In the genomic region with DNA sequence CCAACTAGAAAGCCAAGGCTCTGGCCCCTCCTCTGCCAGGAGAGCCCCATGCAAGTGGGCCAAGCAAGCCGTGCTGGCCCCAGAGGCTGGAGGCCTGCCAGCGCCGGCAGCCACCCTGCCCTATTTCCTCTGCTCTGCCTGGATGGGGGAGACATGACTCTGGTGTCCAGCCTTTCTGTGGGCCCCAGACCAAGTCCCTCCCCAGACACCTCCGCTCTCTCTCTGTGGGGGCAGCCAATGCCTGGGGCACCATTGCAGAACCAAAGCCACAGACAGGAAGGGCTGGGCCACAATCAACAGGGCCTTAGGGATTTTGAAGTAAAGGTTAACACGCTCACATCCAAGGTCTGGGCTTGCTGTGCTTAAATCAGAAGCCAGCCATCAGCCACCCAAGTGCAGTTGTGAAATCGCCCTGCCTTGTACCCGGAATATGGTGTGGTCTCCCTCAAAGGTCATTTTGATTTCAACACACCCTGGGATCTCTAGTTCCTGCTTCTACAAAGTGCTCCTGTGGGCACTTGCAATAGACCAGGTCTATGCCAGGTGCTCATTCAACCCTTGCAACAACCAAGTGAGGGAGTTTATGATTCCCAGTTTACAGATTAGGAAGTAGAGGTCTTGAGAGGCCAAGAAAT, we compare ENCODE assay signal across 7 cellular contexts.
DNase-seq lines count a peak whose midpoint lies in the region; ATAC-seq, FAIRE-seq and TF ChIP-seq lines count a peak whose summit lies in the region.

No MANE protein-coding gene starts in this region.

- no TSS peak for BruUV-seq in HepG2 (replicated peaks; lab: Mats Ljungman, UMichigan)

- TF ChIP-seq RAD21 in HepG2 (CRISPR knock-in tag; IDR thresholded peaks at IDR 0.05) = no peak

- 4% methylated on average over 4 of the region's 7 CpGs for WGBS in HepG2 (ENCODE audit: low lambda C conversion rate)
- WGBS in tibial nerve, 2 donors = 72 to 79% methylated on average over 7 of the region's 7 CpGs

- H3K4me3 Mint-ChIP-seq in astrocyte (ENCODE audit: unreplicated experiment) = no peak overlapping the region
- H3K4me3 Mint-ChIP-seq in activated CD4-positive, alpha-beta memory T cell treated with anti-CD3 and anti-CD28 coated beads, Interleukin-2, amount 10 ng/mL, durations not matched to agents 7 days and 5 days = no peak overlapping the region

- H3K36me3 ChIP-seq in MG63 (no peaks in the 10 kb centered on the region), astrocyte (ENCODE audit: insufficient read depth, low read length) (no peaks in the 10 kb centered on the region), HepG2 (replicated peaks in 1 of 2; ENCODE audit: control insufficient read depth in 1 of 2, insufficient read depth in 2 of 2, low read length in 2 of 2) (no peaks in the 10 kb centered on the region), tibial nerve (no peaks in the 10 kb centered on the region)

- H3K4me1 Mint-ChIP-seq in astrocyte (ENCODE audit: low read depth, unreplicated experiment) = no peaks in the 10 kb centered on the region
- H3K4me1 Mint-ChIP-seq in activated CD4-positive, alpha-beta memory T cell treated with anti-CD3 and anti-CD28 coated beads, Interleukin-2, amount 10 ng/mL, durations not matched to agents 7 days and 5 days = peaks cover 3% of the 10 kb centered on the region

- no peaks in the 10 kb centered on the region for H3K36me3 Mint-ChIP-seq in astrocyte (ENCODE audit: low read depth, unreplicated experiment)
- no peaks in the 10 kb centered on the region for H3K36me3 Mint-ChIP-seq in activated CD4-positive, alpha-beta memory T cell treated with anti-CD3 and anti-CD28 coated beads, Interleukin-2, amount 10 ng/mL, durations not matched to agents 7 days and 5 days (ENCODE audit: low read depth)

- no peaks in the 10 kb centered on the region for H3K9me3 ChIP-seq in MG63
- H3K9me3 ChIP-seq in astrocyte (ENCODE audit: insufficient read depth, low read depth, low read length) = no peaks in the 10 kb centered on the region
- H3K9me3 ChIP-seq in HepG2 (ENCODE audit: low read length) = no peaks in the 10 kb centered on the region
- H3K9me3 ChIP-seq in tibial nerve = no peaks in the 10 kb centered on the region

- TF ChIP-seq CTCF in astrocyte (IDR thresholded peaks at IDR 0.05; ENCODE audit: insufficient read depth, low read depth, low read length) (no peak), HepG2 (CRISPR knock-in tag; IDR thresholded peaks at IDR 0.05) (no peak), tibial nerve (IDR thresholded peaks at IDR 0.05) (no peak)

- H3K4me3 ChIP-seq in MG63 (no peak overlapping the region), astrocyte (ENCODE audit: insufficient read depth, low read depth, low read length) (no peak overlapping the region), HepG2 (replicated peaks in 1 of 3; ENCODE audit: insufficient read depth in 1 of 3, low read depth in 2 of 3, low read length in 3 of 3) (peak overlapping the region in 2 of 3 experiments; percentile 24 to 55; a peak in 4 of 6 replicates), tibial nerve (no peak overlapping the region)

- H3K4me2 ChIP-seq in astrocyte (ENCODE audit: low read length) (no peak overlapping the region), HepG2 (ENCODE audit: low read depth, low read length) (peak overlapping the region; percentile 75)

- in situ Hi-C loops in HepG2 (cut with HindIII; ENCODE audit: extremely low pct_ligation_motif_present, low pct_unique_long_range_greater_than_20kb) = no loop called here

- H3K27me3 ChIP-seq in MG63 = no peaks in the 10 kb centered on the region
- peaks cover 16% of the 10 kb centered on the region for H3K27me3 ChIP-seq in astrocyte (ENCODE audit: insufficient read depth, low read length)
- H3K27me3 ChIP-seq in HepG2 (ENCODE audit: control insufficient read depth in 1 of 2, insufficient read depth in 2 of 2, low read length in 2 of 2) = no peaks in the 10 kb centered on the region
- H3K27me3 ChIP-seq in tibial nerve = no peaks in the 10 kb centered on the region

- H3K9me3 Mint-ChIP-seq in astrocyte (ENCODE audit: unreplicated experiment) = no peaks in the 10 kb centered on the region
- H3K9me3 Mint-ChIP-seq in activated CD4-positive, alpha-beta memory T cell treated with anti-CD3 and anti-CD28 coated beads, Interleukin-2, amount 10 ng/mL, durations not matched to agents 7 days and 5 days = no peaks in the 10 kb centered on the region

- no peak for FAIRE-seq in astrocyte (lab: Jason Lieb, UNC)
- peak; percentile 95 for FAIRE-seq in HepG2 (lab: Jason Lieb, UNC)

- TF ChIP-seq EP300 in HepG2 (IDR thresholded peaks at IDR 0.05; ENCODE audit: low read depth in 2 of 2, low read length in 2 of 2) = peak in 1 of 2 experiments; percentile 53; a peak in 2 of 4 replicates
- TF ChIP-seq EP300 in HepG2 (CRISPR knock-in tag; IDR thresholded peaks at IDR 0.05; ENCODE audit: borderline replicate concordance) = no peak
- peak in 1 of 2 donors; percentile 86 for TF ChIP-seq EP300 in tibial nerve (IDR thresholded peaks at IDR 0.05)

- H3K79me2 ChIP-seq in astrocyte (ENCODE audit: insufficient read depth, low read length) = no peaks in the 10 kb centered on the region
- H3K79me2 ChIP-seq in HepG2 (ENCODE audit: insufficient read depth, low read length) = no peaks in the 10 kb centered on the region

- ATAC-seq in HepG2 = peak; percentile 76
- ATAC-seq in GM18498 (IDR thresholded peaks at IDR 0.05; ENCODE audit: unreplicated experiment) = no peak

- no peak overlapping the region for H2AFZ ChIP-seq in astrocyte (ENCODE audit: low read depth, low read length)
- peak overlapping the region; percentile 7 for H2AFZ ChIP-seq in HepG2 (ENCODE audit: low read length)

- peak; percentile 85 for DNase-seq in MG63
- peak; percentile 53 for DNase-seq in astrocyte (ENCODE audit: low read depth)
- DNase-seq in HepG2 (ENCODE audit: low spot score) = peak; percentile 63
- DNase-seq in tibial nerve (ENCODE audit: low spot score in 2 of 2) = peak; percentile 47 to 75
- no peak for DNase-seq in activated CD4-positive, alpha-beta memory T cell treated with anti-CD3 and anti-CD28 coated beads, Interleukin-2, amount 10 ng/mL, durations not matched to agents 7 days and 5 days
- no peak for DNase-seq in stimulated activated CD4-positive, alpha-beta T cell treated with anti-CD3 and anti-CD28 coated beads, Interleukin-2, amount 100 ng/mL, for 24 hours

- H3K4me1 ChIP-seq in astrocyte (ENCODE audit: insufficient read depth, low read length) = no peaks in the 10 kb centered on the region
- H3K4me1 ChIP-seq in HepG2 (ENCODE audit: insufficient read depth, low read length) = peaks cover 71% of the 10 kb centered on the region
- H3K4me1 ChIP-seq in tibial nerve = peaks cover 0 to 35% (median 15%) of the 10 kb centered on the region in 4 donors

- peaks cover 26% of the 10 kb centered on the region for H3K27me3 Mint-ChIP-seq in astrocyte (ENCODE audit: low read depth, unreplicated experiment)
- peaks cover 2% of the 10 kb centered on the region for H3K27me3 Mint-ChIP-seq in activated CD4-positive, alpha-beta memory T cell treated with anti-CD3 and anti-CD28 coated beads, Interleukin-2, amount 10 ng/mL, durations not matched to agents 7 days and 5 days

- H3K27ac ChIP-seq in astrocyte (ENCODE audit: low read depth, low read length) (no peak overlapping the region), HepG2 (ENCODE audit: extremely low read length, insufficient read depth, low read length) (peak overlapping the region; percentile 51), tibial nerve (peak overlapping the region in 3 of 4 donors; percentile 13 to 75 (median 36))

- CTCF ChIA-PET in HepG2 (lab: Yijun Ruan, JAX; ENCODE audit: low intra/inter-chr PET ratio, low total read pairs) = interaction anchor here (1.2 kb wide), 1 partner anchor 92 kb away, joined by 3 read pairs; no protein-coding TSS in a partner anchor
- CTCF ChIA-PET in activated CD4-positive, alpha-beta memory T cell treated with anti-CD3 and anti-CD28 coated beads, Interleukin-2, amount 10 ng/mL, durations not matched to agents 7 days and 5 days (lab: Charles Lee) = interaction anchor here (0.6 to 2.3 kb wide), 3 partner anchors 61 to 93 kb away, joined by 3 to 8 read pairs (median 4); no protein-coding TSS in a partner anchor

- H4K20me1 ChIP-seq in astrocyte (ENCODE audit: insufficient read depth, low read length) = no peaks in the 10 kb centered on the region
- H4K20me1 ChIP-seq in HepG2 (ENCODE audit: insufficient read depth, low read length) = no peaks in the 10 kb centered on the region

- POLR2A ChIA-PET in HepG2 (lab: Yijun Ruan, JAX) = no interaction called here
- POLR2A ChIA-PET in activated CD4-positive, alpha-beta memory T cell treated with anti-CD3 and anti-CD28 coated beads, Interleukin-2, amount 10 ng/mL, durations not matched to agents 7 days and 5 days (lab: Charles Lee) = no interaction called here

- no peak overlapping the region for H3K27ac Mint-ChIP-seq in astrocyte (ENCODE audit: unreplicated experiment)
- no peak overlapping the region for H3K27ac Mint-ChIP-seq in activated CD4-positive, alpha-beta memory T cell treated with anti-CD3 and anti-CD28 coated beads, Interleukin-2, amount 10 ng/mL, durations not matched to agents 7 days and 5 days

- H3K9ac ChIP-seq in astrocyte (ENCODE audit: low read length) = no peak overlapping the region
- peak overlapping the region; percentile 34; the same call in 1 of the 2 replicates for H3K9ac ChIP-seq in HepG2 (ENCODE audit: insufficient read depth, low read depth, low read length)

- intact Hi-C loops in HepG2 (cut with micrococcal nuclease; ENCODE audit: unreplicated experiment) = loop anchor here (10.0 kb wide), 2 partner anchors 168 to 318 kb away; partner anchors contain the start of gene POLG2

- TF ChIP-seq POLR2A in HepG2 (IDR thresholded peaks at IDR 0.05; ENCODE audit: insufficient read depth in 1 of 2, low read depth in 2 of 2, low read length in 2 of 2) (no peak), tibial nerve (IDR thresholded peaks at IDR 0.05) (no peak)

TF ChIP-seq in HepG2, 621 proteins besides CTCF, POLR2A, EP300 and RAD21 (continues in another document):
- no peak for TF ChIP-seq ZNF136 (CRISPR knock-in tag; IDR thresholded peaks at IDR 0.05; ENCODE audit: low read depth)
- 0 out of 2 replicates have a peak, but pooled peaks have one; percentile 29 for TF ChIP-seq FOXP4 (CRISPR knock-in tag; IDR thresholded peaks at IDR 0.05)

Comparison
In these comparisons a context has a peak if more than half of its experiments do, and no peak if none do; other contexts are left out.
1. DNase-seq: peak in MG63 (single experiment), astrocyte (single experiment), HepG2 (single experiment) and tibial nerve (2 of 2); none in activated CD4-positive, alpha-beta memory T cell treated with anti-CD3 and anti-CD28 coated beads, Interleukin-2, amount 10 ng/mL, durations not matched to agents 7 days and 5 days (single experiment) and stimulated activated CD4-positive, alpha-beta T cell treated with anti-CD3 and anti-CD28 coated beads, Interleukin-2, amount 100 ng/mL, for 24 hours (0 of 2).
2. H3K4me3 ChIP-seq: peak in HepG2 (2 of 3); none in MG63 (single experiment), astrocyte (single experiment) and tibial nerve (0 of 4).